Comparison of ENCODE assay signal across 1 cellular context in genomic region chr5:140563554-140563953, GRCh38.
TF ChIP-seq lines count a peak whose summit lies in the region.

No MANE protein-coding gene starts in this region.

TF ChIP-seq in IMR-90, 13 proteins besides CTCF, POLR2A, EP300 and RAD21 (continued from another document):
- no peak for TF ChIP-seq RFX5 (IDR thresholded peaks at IDR 0.05; ENCODE audit: low read depth, low read length)
- no peak for TF ChIP-seq BHLHE40 (IDR thresholded peaks at IDR 0.05; ENCODE audit: low read depth, low read length)
- TF ChIP-seq USF2 (IDR thresholded peaks at IDR 0.05; ENCODE audit: low read depth, low read length) = no peak
- no peak for TF ChIP-seq NFE2L2 (IDR thresholded peaks at IDR 0.05; ENCODE audit: low read depth, low read length)
- no peak for TF ChIP-seq CEBPB (IDR thresholded peaks at IDR 0.05; ENCODE audit: low read depth, low read length)
- no peak for TF ChIP-seq CHD1 (IDR thresholded peaks at IDR 0.05; ENCODE audit: low read depth, low read length)
- no peak for TF ChIP-seq ELK1 (IDR thresholded peaks at IDR 0.05; ENCODE audit: borderline replicate concordance, low read depth, low read length)
- TF ChIP-seq RCOR1 (IDR thresholded peaks at IDR 0.05; ENCODE audit: insufficient replicate concordance, low read length) = no peak
